Comparison of ENCODE assay signal across 22 cellular contexts in genomic region chr14:88933203-88933602, GRCh38.
A peak's percentile ranks its signal among the peaks of the same experiment; 100 is the strongest.
DNase-seq lines count a peak whose midpoint lies in the region; FAIRE-seq and TF ChIP-seq lines count a peak whose summit lies in the region.
"Had no signal": no experiment of that assay in that cellular context is flagged by ENCODE, and none has a peak within 500 bp of the region (broad histone marks: within the 10 kb centered on the region; RNA-seq: fewer than 3 reads in every experiment).

No MANE protein-coding gene starts in this region.

- DNase-seq in DMS 273 treated with DMSO at 0.1 percent for 48 hours (lab: John Stamatoyannopoulos, UW) (peak; percentile 31), M059J (ENCODE audit: low read depth) (peak; percentile 19), NCI-H748 treated with DMSO at 0.1 percent for 48 hours (lab: John Stamatoyannopoulos, UW) (peak; percentile 33), left kidney (ENCODE audit: low read depth, low spot score) (peak; percentile 68), H54 (ENCODE audit: insufficient read length, low spot score) (no peak), epidermal melanocyte (ENCODE audit: insufficient read length, low spot score) (no peak)
- no peak for DNase-seq in stimulated activated CD4-positive, alpha-beta T cell treated with anti-CD3 and anti-CD28 coated beads, Interleukin-12 subunit alpha, Interleukin-12 subunit beta, amount 100 ng/mL, for 4 hours
- DNase-seq: activated CD4-positive, alpha-beta T cell treated with anti-CD3 and anti-CD28 coated beads for 36 hours; activated CD8-positive, alpha-beta memory T cell treated with anti-CD3 and anti-CD28 coated beads for 24 hours; activated gamma-delta T cell; activated T-cell treated with anti-CD3 and anti-CD28 coated beads, Interleukin-2, amount 50 U/mL, for 1 hour; Calu3; foreskin melanocyte; hypothalamus; MM.1S; NCI-H510A treated with DMSO at 0.1 percent for 48 hours; RPMI8226; SK-N-SH; stimulated activated CD4-positive, alpha-beta T cell treated with anti-CD3 and anti-CD28 coated beads, Interleukin-15, amount 100 ng/mL, for 24 hours; T-helper 17 cell had no signal

- no peak for FAIRE-seq in H54 (lab: Jason Lieb, UNC)
- FAIRE-seq: colon, G401.6 had no signal

- TF ChIP-seq POLR2A in H54 (IDR thresholded peaks at IDR 0.05; ENCODE audit: low read depth, low read length), result no peak

Comparison
In these comparisons a context has a peak if more than half of its experiments do, and no peak if none do; other contexts are left out.
1. DNase-seq: peak in DMS 273 treated with DMSO at 0.1 percent for 48 hours (single experiment), M059J (single experiment), NCI-H748 treated with DMSO at 0.1 percent for 48 hours (single experiment) and left kidney (single experiment); none in H54 (single experiment), stimulated activated CD4-positive, alpha-beta T cell treated with anti-CD3 and anti-CD28 coated beads, Interleukin-12 subunit alpha, Interleukin-12 subunit beta, amount 100 ng/mL, for 4 hours (single experiment) and epidermal melanocyte (single experiment).